15 cellular contexts compared by ENCODE assay signal in the genomic region with DNA sequence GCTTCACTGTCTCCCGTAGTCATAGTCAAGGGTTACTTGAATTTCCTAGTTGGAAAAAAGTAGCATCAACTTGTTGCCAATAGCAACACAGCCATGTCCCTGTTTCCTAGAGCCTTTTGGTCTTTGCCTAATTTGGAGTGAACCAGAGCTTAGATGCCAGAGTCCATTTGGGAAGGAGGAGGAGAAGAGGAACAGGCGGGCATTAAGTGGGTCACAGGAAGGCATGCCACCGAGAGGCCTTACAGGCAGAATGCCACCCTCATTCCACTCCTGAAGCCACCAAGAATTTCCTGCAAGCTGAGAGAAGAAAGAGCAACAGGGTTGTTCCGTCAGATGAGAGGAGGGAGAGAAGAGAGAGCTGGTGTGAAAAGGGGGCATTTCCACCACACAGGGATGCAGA.
DNase-seq lines count a peak whose midpoint lies in the region; ATAC-seq and TF ChIP-seq lines count a peak whose summit lies in the region.
"Had no signal": no experiment of that assay in that cellular context is flagged by ENCODE, and none has a peak within 500 bp of the region (broad histone marks: within the 10 kb centered on the region; RNA-seq: fewer than 3 reads in every experiment).

No MANE protein-coding gene starts in this region.

- H2AFZ ChIP-seq in GM23338 = no peak overlapping the region
- no peak overlapping the region for H2AFZ ChIP-seq in osteoblast (ENCODE audit: low read length)
- no peak overlapping the region for H2AFZ ChIP-seq in H9 (ENCODE audit: low read length)

- TF ChIP-seq CTCF in GM23338 (conservative IDR thresholded peaks at IDR 0.05; ENCODE audit: low read depth in 2 of 2) (no peak), ascending aorta (IDR thresholded peaks at IDR 0.05) (no peak), osteoblast (IDR thresholded peaks at IDR 0.05; ENCODE audit: extremely low read depth, low read depth, low read length) (no peak), H9 (conservative IDR thresholded peaks at IDR 0.05) (no peak), adrenal gland (IDR thresholded peaks at IDR 0.05) (no peak), heart right ventricle (IDR thresholded peaks at IDR 0.05) (no peak)

- H4K91ac ChIP-seq in H9 (ENCODE audit: insufficient read length, low read depth, low read length) = no peak overlapping the region

- TF ChIP-seq POLR2A in adrenal gland (IDR thresholded peaks at IDR 0.05) = no peak

- H3K36me3 Mint-ChIP-seq in GM23338 (ENCODE audit: low read depth) = no peaks in the 10 kb centered on the region
- no peaks in the 10 kb centered on the region for H3K36me3 Mint-ChIP-seq in H9 (ENCODE audit: insufficient read depth in 1 of 3, low read depth in 3 of 3)
- H3K36me3 Mint-ChIP-seq: CD4-positive, alpha-beta memory T cell had no signal

- no peak overlapping the region for H3K4me3 ChIP-seq in GM23338
- no peak overlapping the region for H3K4me3 ChIP-seq in ascending aorta
- H3K4me3 ChIP-seq in osteoblast (ENCODE audit: insufficient read depth, low read length) = no peak overlapping the region
- H3K4me3 ChIP-seq in adrenal gland = no peak overlapping the region
- no peak overlapping the region for H3K4me3 ChIP-seq in heart right ventricle
- H3K4me3 ChIP-seq: A549, HAP-1 had no signal

- H3T11ph ChIP-seq in H9 (ENCODE audit: low read length) = no peak overlapping the region

- no peaks in the 10 kb centered on the region for H3K36me3 ChIP-seq in GM23338 (ENCODE audit: insufficient read depth)
- no peaks in the 10 kb centered on the region for H3K36me3 ChIP-seq in ascending aorta
- H3K36me3 ChIP-seq in osteoblast (ENCODE audit: insufficient read depth, low read length) = no peaks in the 10 kb centered on the region
- no peaks in the 10 kb centered on the region for H3K36me3 ChIP-seq in adrenal gland (replicated peaks in 1 of 2)
- H3K36me3 ChIP-seq in heart right ventricle = no peaks in the 10 kb centered on the region
- H3K36me3 ChIP-seq: BE2C, HAP-1 had no signal

- H3K27me3 Mint-ChIP-seq in GM23338 (ENCODE audit: insufficient read depth, low read depth, poor library complexity) (peaks cover 4% of the 10 kb centered on the region), H9 (ENCODE audit: low read depth) (peaks cover 4% of the 10 kb centered on the region)

- no peak overlapping the region for H3K27ac ChIP-seq in GM23338 (ENCODE audit: low read depth)
- peak overlapping the region; percentile 69 for H3K27ac ChIP-seq in ascending aorta
- no peak overlapping the region for H3K27ac ChIP-seq in osteoblast (ENCODE audit: low read depth, low read length)
- no peak overlapping the region for H3K27ac ChIP-seq in H9 (ENCODE audit: insufficient read length, low read depth, low read length)
- no peak overlapping the region for H3K27ac ChIP-seq in adrenal gland
- no peak overlapping the region for H3K27ac ChIP-seq in heart right ventricle
- H3K27ac ChIP-seq: A549, C4-2B had no signal

- no peaks in the 10 kb centered on the region for H3K79me1 ChIP-seq in H9 (ENCODE audit: insufficient read depth, low read depth, low read length, poor library complexity, severe bottlenecking)

- no peak overlapping the region for H3K4ac ChIP-seq in H9 (ENCODE audit: low read depth, low read length)

- no peak overlapping the region for H4K5ac ChIP-seq in H9 (ENCODE audit: insufficient read length, low read depth, low read length)

- H3K27me3 ChIP-seq in GM23338 (ENCODE audit: insufficient read depth) = no peaks in the 10 kb centered on the region
- no peaks in the 10 kb centered on the region for H3K27me3 ChIP-seq in ascending aorta
- H3K27me3 ChIP-seq in osteoblast (ENCODE audit: insufficient read depth, low read length) = peaks cover 3% of the 10 kb centered on the region
- H3K27me3 ChIP-seq in H9 (ENCODE audit: insufficient read depth, low read length) = no peaks in the 10 kb centered on the region
- H3K27me3 ChIP-seq in adrenal gland = no peaks in the 10 kb centered on the region
- H3K27me3 ChIP-seq in heart right ventricle = peaks cover 0 to 16% (median 0%) of the 10 kb centered on the region in 7 donors
- H3K27me3 ChIP-seq: BE2C had no signal

- no peaks in the 10 kb centered on the region for H3K23me2 ChIP-seq in H9 (ENCODE audit: insufficient read length, low read depth, low read length, poor library complexity, severe bottlenecking)

- H3K4me3 Mint-ChIP-seq in GM23338 (no peak overlapping the region), H9 (no peak overlapping the region)
- H3K4me3 Mint-ChIP-seq: CD4-positive, alpha-beta memory T cell had no signal

- H3K79me2 ChIP-seq in GM23338 (replicated peaks; ENCODE audit: insufficient read depth) (no peaks in the 10 kb centered on the region), osteoblast (ENCODE audit: insufficient read depth, low read length) (no peaks in the 10 kb centered on the region), H9 (ENCODE audit: insufficient read depth, low read length) (no peaks in the 10 kb centered on the region)

- H4K8ac ChIP-seq in H9 (replicated peaks; ENCODE audit: insufficient read length, low read depth, low read length) = no peak overlapping the region

- H2BK20ac ChIP-seq in H9 (ENCODE audit: low read depth, low read length, poor library complexity, severe bottlenecking) = no peak overlapping the region

- H2BK15ac ChIP-seq in H9 (ENCODE audit: low read depth, low read length) = no peak overlapping the region

- peaks cover 5% of the 10 kb centered on the region; the same call in 1 of the 2 replicates for H3K9me2 ChIP-seq in GM23338 (ENCODE audit: insufficient read depth)

- ATAC-seq in GM23338 (no peak), heart right ventricle (no peak)
- ATAC-seq: A549 had no signal

- H3K56ac ChIP-seq in H9 (ENCODE audit: insufficient read length, low read depth, low read length) = no peak overlapping the region

- no peak overlapping the region for H3K18ac ChIP-seq in H9 (ENCODE audit: insufficient read length, low read depth, low read length)

- no peaks in the 10 kb centered on the region for H3F3A ChIP-seq in GM23338 (replicated peaks; ENCODE audit: low read depth)

- H3K9me3 ChIP-seq in ascending aorta (no peaks in the 10 kb centered on the region), osteoblast (ENCODE audit: low read depth, low read length) (no peaks in the 10 kb centered on the region), H9 (ENCODE audit: control insufficient read depth, low read depth, low read length) (no peaks in the 10 kb centered on the region), adrenal gland (replicated peaks in 1 of 3) (no peaks in the 10 kb centered on the region), heart right ventricle (no peaks in the 10 kb centered on the region)
- H3K9me3 ChIP-seq: A549, BE2C, HAP-1 had no signal

- H3K4me2 ChIP-seq in GM23338 = peak overlapping the region; percentile 1; the same call in 1 of the 2 replicates
- no peak overlapping the region for H3K4me2 ChIP-seq in osteoblast (ENCODE audit: insufficient read depth, low read length)
- no peak overlapping the region for H3K4me2 ChIP-seq in H9 (ENCODE audit: insufficient read depth, insufficient read length, low read length)
- H3K4me2 ChIP-seq: A549 had no signal

- no peak overlapping the region for H3K23ac ChIP-seq in H9 (ENCODE audit: insufficient read length, low read depth, low read length)

- no peak overlapping the region for H2BK12ac ChIP-seq in H9 (ENCODE audit: insufficient read length, low read depth, low read length)

- DNase-seq in GM23338 (ENCODE audit: low spot score) (no peak), ascending aorta (ENCODE audit: low spot score in 2 of 2) (peak in 1 of 2 donors; percentile 65), cerebellum (ENCODE audit: low spot score) (peak; percentile 80), osteoblast (ENCODE audit: insufficient read length, low spot score, missing footprints) (peak; percentile 15), H9 (no peak), adrenal gland (no peak), heart right ventricle (no peak), NCI-H2227 (lab: John Stamatoyannopoulos, UW; ENCODE audit: unreplicated experiment) (no peak)
- DNase-seq: BE2C; CD4-positive, alpha-beta memory T cell; DMS79; GOT3 had no signal

- peaks cover 33% of the 10 kb centered on the region for H3K4me1 Mint-ChIP-seq in GM23338
- H3K4me1 Mint-ChIP-seq in H9 = peaks cover 36 to 40% of the 10 kb centered on the region in 2 experiments

- intact Hi-C loops in ascending aorta (cut with DNase I) (loop anchor here (10.0 kb wide), 1 partner anchor 260 kb away; no protein-coding TSS in a partner anchor), adrenal gland (cut with DNase I) (no loop called here), heart right ventricle (cut with DNase I) (no loop called here)

- no peak overlapping the region for H2BK120ac ChIP-seq in H9 (ENCODE audit: low read depth, low read length, poor library complexity, severe bottlenecking)

- peaks cover 24% of the 10 kb centered on the region for H3K4me1 ChIP-seq in GM23338 (ENCODE audit: insufficient read depth)
- H3K4me1 ChIP-seq in ascending aorta = peaks cover 9 to 25% of the 10 kb centered on the region in 2 donors
- peaks cover 26% of the 10 kb centered on the region for H3K4me1 ChIP-seq in osteoblast (ENCODE audit: insufficient read depth, low read length)
- H3K4me1 ChIP-seq in H9 (ENCODE audit: insufficient read depth, low read length) = peaks cover 11% of the 10 kb centered on the region; the same call in 1 of the 2 replicates
- H3K4me1 ChIP-seq in adrenal gland (replicated peaks in 1 of 2) = no peaks in the 10 kb centered on the region
- peaks cover 0 to 20% (median 5%) of the 10 kb centered on the region in 9 donors for H3K4me1 ChIP-seq in heart right ventricle
- H3K4me1 ChIP-seq: A549, HAP-1 had no signal

- no peak overlapping the region for H2AK5ac ChIP-seq in H9 (ENCODE audit: insufficient read length, low read length)

- no peak overlapping the region for H3K9ac ChIP-seq in H9 (ENCODE audit: extremely low read depth, insufficient read length, low read length)

- H3K14ac ChIP-seq in H9 (ENCODE audit: insufficient read depth, low read length) = no peak overlapping the region

- no peak overlapping the region for H2BK5ac ChIP-seq in H9 (ENCODE audit: insufficient read length, low read length)

- no peak overlapping the region for H3K27ac Mint-ChIP-seq in GM23338
- H3K27ac Mint-ChIP-seq in H9 = no peak overlapping the region
- H3K27ac Mint-ChIP-seq: CD4-positive, alpha-beta memory T cell had no signal

- H3K9me3 Mint-ChIP-seq in GM23338 (no peaks in the 10 kb centered on the region), H9 (no peaks in the 10 kb centered on the region)
- H3K9me3 Mint-ChIP-seq: CD4-positive, alpha-beta memory T cell had no signal

- H4K20me1 ChIP-seq in GM23338 (replicated peaks; ENCODE audit: insufficient read depth) (no peaks in the 10 kb centered on the region), osteoblast (ENCODE audit: insufficient read depth, low read length) (no peaks in the 10 kb centered on the region), H9 (ENCODE audit: control insufficient read depth, insufficient read depth, insufficient read length) (no peaks in the 10 kb centered on the region)

- no CpG with 5 or more reads among the region's 4 CpGs for WGBS in H9 (ENCODE audit: extremely low coverage, insufficient read length, low lambda C conversion rate)
- WGBS in adrenal gland, 4 donors = 82 to 91% (median 87%) methylated on average over 4 of the region's 4 CpGs
- 80 to 82% methylated on average over 4 of the region's 4 CpGs for WGBS in heart right ventricle, 2 donors

TF ChIP-seq in GM23338, 12 proteins besides CTCF, POLR2A, EP300 and RAD21 (continues in another document):
- no peak for TF ChIP-seq JUNB (IDR thresholded peaks at IDR 0.05; ENCODE audit: unreplicated experiment)

Comparison
In these comparisons a context has a peak if more than half of its experiments do, and no peak if none do; other contexts are left out.
1. DNase-seq: peak in cerebellum (single experiment) and osteoblast (single experiment); none in GM23338 (single experiment), H9 (single experiment), adrenal gland (0 of 7), heart right ventricle (0 of 2) and NCI-H2227 (single experiment).
2. H3K27ac ChIP-seq: peak in ascending aorta (2 of 2); none in GM23338 (single experiment), osteoblast (single experiment), H9 (single experiment), adrenal gland (0 of 5) and heart right ventricle (0 of 10).